15 cellular contexts compared by ENCODE assay signal in the genomic region with DNA sequence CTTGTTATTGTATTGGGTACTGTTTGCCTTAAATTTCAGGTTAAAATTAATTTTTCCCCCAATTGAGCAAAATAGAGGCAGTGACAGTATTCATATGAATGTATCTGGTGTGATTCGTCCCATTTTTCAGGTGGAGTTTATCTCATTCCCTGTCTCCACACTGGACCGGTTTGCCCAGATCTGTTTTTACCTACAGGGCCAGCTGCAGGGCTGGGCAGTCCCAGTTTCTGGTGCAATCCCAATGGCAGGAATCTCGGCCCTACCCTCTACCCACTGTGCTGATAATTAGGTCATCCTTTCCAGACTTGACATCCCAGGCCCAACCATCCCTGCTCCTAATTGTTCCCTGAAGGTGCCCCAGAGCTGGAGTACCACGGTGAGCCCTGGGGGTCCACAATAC. TPM values are rescaled to one million over a fixed set of nuclear protein-coding genes. Genes with fewer than 3 reads are reported as not detected.
A peak's percentile ranks its signal among the peaks of the same experiment; 100 is the strongest.
DNase-seq lines count a peak whose midpoint lies in the region; ATAC-seq and TF ChIP-seq lines count a peak whose summit lies in the region.
"Had no signal": no experiment of that assay in that cellular context is flagged by ENCODE, and none has a peak within 500 bp of the region (broad histone marks: within the 10 kb centered on the region; RNA-seq: fewer than 3 reads in every experiment).

No MANE protein-coding gene starts in this region.

- no peak overlapping the region for H3K27ac Mint-ChIP-seq in activated CD4-positive, alpha-beta T cell treated with anti-CD3 and anti-CD28 coated beads, Interleukin-2, amount 10 ng/mL, durations not matched to agents 24 days and 14 days

- no peak overlapping the region for H3K4me2 ChIP-seq in PC-3 (ENCODE audit: low read length)

- no peaks in the 10 kb centered on the region for H4K20me1 ChIP-seq in PC-3 (ENCODE audit: low read length)

- BruUV-seq in PC-3 (replicated peaks; lab: Mats Ljungman, UMichigan), result no TSS peak

- no peak for DNase-seq in activated CD4-positive, alpha-beta T cell treated with anti-CD3 and anti-CD28 coated beads, Interleukin-2, amount 10 ng/mL, durations not matched to agents 24 days and 14 days
- no peak for DNase-seq in activated CD4-positive, alpha-beta T cell treated with anti-CD3 and anti-CD28 coated beads, Interleukin-2, amount 50 U/mL, for 1 hour
- DNase-seq in PC-3 (peak; percentile 20), stomach (no peak), AG08396 (ENCODE audit: low spot score) (no peak), DMS53 (lab: John Stamatoyannopoulos, UW) (no peak)
- DNase-seq: activated CD4-positive, CD25-positive, alpha-beta regulatory T cell; brain microvascular endothelial cell; kidney; MM.1S; NCI-H2107 had no signal

- intact Hi-C loops in activated CD4-positive, alpha-beta T cell treated with anti-CD3 and anti-CD28 coated beads, Interleukin-2, amount 10 ng/mL, durations not matched to agents 24 days and 14 days (cut with micrococcal nuclease), result no loop called here
- intact Hi-C loops in PC-3 (cut with micrococcal nuclease) (no loop called here), stomach (cut with DNase I; ENCODE audit: low total_unique reads) (no loop called here)

- 76 to 80% methylated on average over 1 to 3 of the region's 4 CpGs for WGBS in gastroesophageal sphincter (ENCODE audit: low coverage in 1 of 2), 2 donors
- WGBS in stomach, 5 donors, result 80 to 90% (median 84%) methylated on average over 4 of the region's 4 CpGs

- TF ChIP-seq EP300 in gastroesophageal sphincter (IDR thresholded peaks at IDR 0.05) (no peak), stomach (IDR thresholded peaks at IDR 0.05) (no peak)

- H3K36me3 ChIP-seq in PC-3 (ENCODE audit: low read depth, low read length) (no peaks in the 10 kb centered on the region), gastroesophageal sphincter (no peaks in the 10 kb centered on the region), stomach (no peaks in the 10 kb centered on the region)
- H3K36me3 ChIP-seq: brain microvascular endothelial cell, HAP-1 had no signal

- CTCF ChIA-PET in PC-3 (lab: Charles Lee), result no interaction called here

- H3K9me3 ChIP-seq in PC-3 (ENCODE audit: low read length) (no peaks in the 10 kb centered on the region), gastroesophageal sphincter (no peaks in the 10 kb centered on the region), stomach (no peaks in the 10 kb centered on the region)
- H3K9me3 ChIP-seq: HAP-1 had no signal

- H3K27ac ChIP-seq in PC-3 (ENCODE audit: low read length), result no peak overlapping the region
- H3K27ac ChIP-seq in gastroesophageal sphincter, result peak overlapping the region in 3 of 4 donors; percentile 42 to 54 (median 54)
- H3K27ac ChIP-seq in stomach, result peak overlapping the region in 4 of 5 donors; percentile 40 to 61 (median 44)
- H3K27ac ChIP-seq: brain microvascular endothelial cell, SK-N-MC had no signal

- H3K4me1 Mint-ChIP-seq in activated CD4-positive, alpha-beta T cell treated with anti-CD3 and anti-CD28 coated beads, Interleukin-2, amount 10 ng/mL, durations not matched to agents 24 days and 14 days, result peaks cover 37% of the 10 kb centered on the region

- H3K4me3 ChIP-seq in PC-3 (ENCODE audit: low read length), result no peak overlapping the region
- peak overlapping the region in 1 of 2 donors; percentile 19 for H3K4me3 ChIP-seq in gastroesophageal sphincter
- H3K4me3 ChIP-seq in stomach, result peak overlapping the region in 2 of 4 donors; percentile 3 to 9
- H3K4me3 ChIP-seq: HAP-1, SK-N-MC had no signal

- TF ChIP-seq CTCF in PC-3 (conservative IDR thresholded peaks at IDR 0.05; ENCODE audit: low read depth, low read length) (no peak), gastroesophageal sphincter (IDR thresholded peaks at IDR 0.05) (no peak), stomach (IDR thresholded peaks at IDR 0.05) (no peak)

- H3K4me3 Mint-ChIP-seq in activated CD4-positive, alpha-beta T cell treated with anti-CD3 and anti-CD28 coated beads, Interleukin-2, amount 10 ng/mL, durations not matched to agents 24 days and 14 days, result peak overlapping the region; percentile 80

- no peak overlapping the region for H3K9ac ChIP-seq in PC-3 (ENCODE audit: low read length)

- TF ChIP-seq POLR2A in gastroesophageal sphincter (IDR thresholded peaks at IDR 0.05) (no peak), stomach (IDR thresholded peaks at IDR 0.05) (no peak)

- H2AFZ ChIP-seq in PC-3 (ENCODE audit: low read length), result no peak overlapping the region

- ATAC-seq in PC-3, result no peak
- ATAC-seq in gastroesophageal sphincter, result no peak
- ATAC-seq in GM19452 (IDR thresholded peaks at IDR 0.05; ENCODE audit: unreplicated experiment), result no peak

- POLR2A ChIA-PET in PC-3 (lab: Charles Lee; ENCODE audit: unreplicated experiment), result no interaction called here

- H3K27me3 ChIP-seq in PC-3 (ENCODE audit: low read length) (no peaks in the 10 kb centered on the region), gastroesophageal sphincter (peaks cover 18% of the 10 kb centered on the region), stomach (peaks cover 0 to 8% (median 0%) of the 10 kb centered on the region in 3 donors)
- H3K27me3 ChIP-seq: brain microvascular endothelial cell had no signal

- peaks cover 4% of the 10 kb centered on the region for H3K9me3 Mint-ChIP-seq in activated CD4-positive, alpha-beta T cell treated with anti-CD3 and anti-CD28 coated beads, Interleukin-2, amount 10 ng/mL, durations not matched to agents 24 days and 14 days

- peaks cover 2% of the 10 kb centered on the region for H3K36me3 Mint-ChIP-seq in activated CD4-positive, alpha-beta T cell treated with anti-CD3 and anti-CD28 coated beads, Interleukin-2, amount 10 ng/mL, durations not matched to agents 24 days and 14 days (ENCODE audit: low read depth)

- H3K4me1 ChIP-seq in PC-3 (ENCODE audit: insufficient read depth, low read length) (peaks cover 7% of the 10 kb centered on the region; the same call in 1 of the 2 replicates), gastroesophageal sphincter (no peaks in the 10 kb centered on the region), stomach (no peaks in the 10 kb centered on the region)

- no peaks in the 10 kb centered on the region for H3F3A ChIP-seq in PC-3 (ENCODE audit: low read length, unreplicated experiment)

- no peaks in the 10 kb centered on the region for H3K9me2 ChIP-seq in PC-3 (replicated peaks; ENCODE audit: low read length)

- no peaks in the 10 kb centered on the region for H3K79me2 ChIP-seq in PC-3 (ENCODE audit: low read length)

- no peaks in the 10 kb centered on the region for H3K27me3 Mint-ChIP-seq in activated CD4-positive, alpha-beta T cell treated with anti-CD3 and anti-CD28 coated beads, Interleukin-2, amount 10 ng/mL, durations not matched to agents 24 days and 14 days

RNA-seq across cellular contexts. Expression of gene NFE2L3, which starts 49.8 kb away (rescaled TPM):
- 67.8 and 68.7 TPM in 2 replicates for total RNA-seq in activated CD4-positive, alpha-beta T cell treated with anti-CD3 and anti-CD28 coated beads, Interleukin-2, amount 10 ng/mL, durations not matched to agents 24 days and 14 days
- total RNA-seq in PC-3 (2014; rRNA removed), result 40.0 and 45.2 TPM in 2 replicates
- 1 to 10 TPM in 3 of 4 donors, under 1 TPM in 1; 0.62 to 4.4 (median 2.2) TPM for total RNA-seq in gastroesophageal sphincter
- 1 to 10 TPM in 4 of 5 donors, not detected in 1; 4.9 to 7.7 (median 5.8) TPM for total RNA-seq in stomach
- 1 to 10 TPM; 1.4 to 4.4 (median 2.2) TPM for polyA plus RNA-seq in stomach
